ENCODE assay signal across 34 cellular contexts in the genomic region with DNA sequence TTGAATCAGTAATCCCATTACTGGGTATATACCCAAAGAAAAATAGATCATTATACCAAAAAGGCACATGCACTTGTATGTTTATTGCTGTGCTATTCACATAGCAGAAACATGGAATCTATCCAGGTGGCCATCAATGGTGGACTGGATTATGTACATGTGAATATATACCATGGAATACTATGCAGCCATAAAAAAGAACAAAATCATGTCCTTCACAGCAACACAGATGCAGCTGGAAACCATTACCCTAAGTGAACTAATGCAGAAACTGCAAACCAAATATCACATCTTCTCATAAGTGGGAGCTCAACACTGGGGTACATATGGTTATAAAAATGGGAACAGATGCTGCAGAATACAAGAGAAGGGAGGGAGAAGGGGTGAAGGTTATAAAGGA.
"Had no signal": no experiment of that assay in that cellular context is flagged by ENCODE, and none has a peak within 500 bp of the region (broad histone marks: within the 10 kb centered on the region; RNA-seq: fewer than 3 reads in every experiment).

No MANE protein-coding gene starts in this region.

- H3K36me3 ChIP-seq: MG63 had no signal

- H3K4me3 ChIP-seq: MG63 had no signal

- DNase-seq: Karpas-422, Kasumi-1, MG63, MM.1S, MV-4-11, NCI-H1048, NCI-H1092, NCI-H1092 treated with DMSO at 0.1 percent for 48 hours, NCI-H1105, NCI-H1105 treated with DMSO at 0.1 percent for 48 hours, NCI-H1417, NCI-H1417 treated with DMSO at 0.1 percent for 48 hours, NCI-H1436, NCI-H1436 treated with DMSO at 0.1 percent for 48 hours, NCI-H146, NCI-H1694, NCI-H1694 treated with DMSO at 0.1 percent for 48 hours, NCI-H187, NCI-H187 treated with DMSO at 0.1 percent for 48 hours, NCI-H1930, NCI-H2029, NCI-H2029 treated with DMSO at 0.1 percent for 48 hours, NCI-H2081, NCI-H2081 treated with DMSO at 0.1 percent for 48 hours, NCI-H2107, NCI-H2171, NCI-H2171 treated with DMSO at 0.1 percent for 48 hours, NCI-H2227 treated with DMSO at 0.1 percent for 48 hours, NCI-H226, NCI-H345, NCI-H446, NCI-H446 treated with DMSO at 0.1 percent for 48 hours, NCI-H510A, NCI-H510A treated with DMSO at 0.1 percent for 48 hours had no signal

- H3K9me3 ChIP-seq: MG63 had no signal

- H3K27me3 ChIP-seq: MG63 had no signal
